10 cellular contexts compared by ENCODE assay signal in the genomic region with DNA sequence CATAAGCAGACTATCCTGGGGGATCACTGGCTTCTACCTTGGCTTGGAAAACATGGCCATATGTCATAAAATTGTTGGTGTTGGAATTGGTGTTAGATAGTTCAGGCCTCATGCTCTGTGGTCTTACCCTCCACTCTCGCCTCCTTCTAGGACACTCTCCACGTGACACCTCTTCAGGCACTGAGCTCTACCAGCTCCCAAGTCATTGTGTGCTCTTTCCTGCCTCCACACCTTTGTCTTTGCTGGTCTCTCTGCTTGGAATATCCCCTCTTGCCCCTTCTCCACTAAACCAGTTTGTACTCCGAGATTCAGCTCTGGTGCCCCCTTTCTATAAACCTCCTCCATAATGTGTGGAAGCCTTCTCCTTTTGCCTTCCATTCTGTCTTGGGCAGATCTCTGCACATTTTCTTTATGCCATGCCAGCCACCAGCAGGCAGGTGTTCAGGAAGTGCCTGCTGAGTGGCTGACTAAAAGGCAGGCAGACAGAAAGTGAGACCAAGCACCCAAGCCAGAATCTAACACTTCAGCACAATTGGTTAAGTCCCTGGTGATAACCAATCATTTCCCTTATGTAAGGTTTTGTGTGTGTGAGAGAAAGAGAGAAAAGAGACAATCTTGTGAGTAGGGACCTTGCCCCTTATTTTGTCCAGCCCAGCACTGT. TPM values are rescaled to one million over a fixed set of nuclear protein-coding genes. Genes with fewer than 3 reads are reported as not detected.
A peak's percentile ranks its signal among the peaks of the same experiment; 100 is the strongest.
DNase-seq lines count a peak whose midpoint lies in the region; ATAC-seq and TF ChIP-seq lines count a peak whose summit lies in the region.
"Had no signal": no experiment of that assay in that cellular context is flagged by ENCODE, and none has a peak within 500 bp of the region (broad histone marks: within the 10 kb centered on the region; RNA-seq: fewer than 3 reads in every experiment).

No MANE protein-coding gene starts in this region.

- no peak for TF ChIP-seq CTCF in gastrocnemius medialis (IDR thresholded peaks at IDR 0.05 in 4 of 5, conservative IDR thresholded peaks at IDR 0.05 in 1 of 5)

- peak; percentile 73 for ATAC-seq in HG02588 (IDR thresholded peaks at IDR 0.05; ENCODE audit: unreplicated experiment)
- ATAC-seq in gastrocnemius medialis: no peak

- H3K36me3 ChIP-seq in gastrocnemius medialis: no peaks in the 10 kb centered on the region

- H3K27me3 Mint-ChIP-seq in activated T-cell treated with anti-CD3 and anti-CD28 coated beads, Interleukin-2, amount 50 U/mL, for 24 hours: no peaks in the 10 kb centered on the region
- H3K27me3 Mint-ChIP-seq: CD4-positive, alpha-beta T cell had no signal

- peaks cover 27% of the 10 kb centered on the region for H3K4me1 Mint-ChIP-seq in activated T-cell treated with anti-CD3 and anti-CD28 coated beads, Interleukin-2, amount 50 U/mL, for 24 hours (ENCODE audit: low read depth)

- TF ChIP-seq POLR2A in gastrocnemius medialis (IDR thresholded peaks at IDR 0.05): no peak

- no peak for DNase-seq in activated T-cell treated with anti-CD3 and anti-CD28 coated beads, Interleukin-2, amount 50 U/mL, for 24 hours
- no peak for DNase-seq in activated T-cell treated with anti-CD3 and anti-CD28 coated beads, Interleukin-2, amount 50 U/mL, for 1 hour
- DNase-seq in NCI-H2196 treated with DMSO at 0.1 percent for 48 hours (lab: John Stamatoyannopoulos, UW; ENCODE audit: unreplicated experiment) (peak; percentile 25), gastrocnemius medialis (no peak), hepatic stellate cell (ENCODE audit: low spot score) (no peak), HEK293T (ENCODE audit: extremely low spot score) (no peak), T1000 (lab: John Stamatoyannopoulos, UW) (no peak)
- DNase-seq: CD4-positive, alpha-beta T cell had no signal

- peak overlapping the region; percentile 2 for H3K27ac Mint-ChIP-seq in activated T-cell treated with anti-CD3 and anti-CD28 coated beads, Interleukin-2, amount 50 U/mL, for 24 hours
- H3K27ac Mint-ChIP-seq: activated naive CD4-positive, alpha-beta T cell treated with anti-CD3 and anti-CD28 coated beads, Interleukin-2, amount 50 U/mL, for 72 hours; CD4-positive, alpha-beta T cell had no signal

- in situ Hi-C loops in gastrocnemius medialis (cut with MboI; ENCODE audit: low sequenced_read_pairs in 4 of 4): loop anchor here in 3 of 4 donors (25.0 kb wide), 1 partner anchor 408 kb away; the partner anchor contains the start of gene SKP1 (in 3 of the 3)

- H3K4me3 ChIP-seq in gastrocnemius medialis: no peak overlapping the region

- CTCF ChIA-PET in HEK293T (lab: Yijun Ruan, JAX): no interaction called here

- H3K27me3 ChIP-seq in gastrocnemius medialis: no peaks in the 10 kb centered on the region

- no peaks in the 10 kb centered on the region for H3K36me3 Mint-ChIP-seq in activated T-cell treated with anti-CD3 and anti-CD28 coated beads, Interleukin-2, amount 50 U/mL, for 24 hours (ENCODE audit: low read depth)
- H3K36me3 Mint-ChIP-seq: activated naive CD4-positive, alpha-beta T cell treated with anti-CD3 and anti-CD28 coated beads, Interleukin-2, amount 50 U/mL, for 72 hours had no signal

- H3K4me1 ChIP-seq in gastrocnemius medialis: peaks cover 34 to 40% of the 10 kb centered on the region in 2 donors

- no peaks in the 10 kb centered on the region for H3K9me3 ChIP-seq in gastrocnemius medialis

- H3K4me3 Mint-ChIP-seq in activated T-cell treated with anti-CD3 and anti-CD28 coated beads, Interleukin-2, amount 50 U/mL, for 24 hours: no peak overlapping the region
- H3K4me3 Mint-ChIP-seq: CD4-positive, alpha-beta T cell had no signal

- peak overlapping the region; percentile 70 to 78 (median 71) for H3K27ac ChIP-seq in gastrocnemius medialis

- intact Hi-C loops in gastrocnemius medialis (cut with DNase I; ENCODE audit: low total_unique reads): no loop called here

- POLR2A ChIA-PET in HEK293T (lab: Yijun Ruan, JAX): no interaction called here

- H3K9me3 Mint-ChIP-seq in activated T-cell treated with anti-CD3 and anti-CD28 coated beads, Interleukin-2, amount 50 U/mL, for 24 hours: no peaks in the 10 kb centered on the region
- H3K9me3 Mint-ChIP-seq: activated naive CD4-positive, alpha-beta T cell treated with anti-CD3 and anti-CD28 coated beads, Interleukin-2, amount 50 U/mL, for 72 hours; CD4-positive, alpha-beta T cell had no signal

TF ChIP-seq in HEK293T, 16 proteins besides CTCF, POLR2A, EP300 and RAD21:
- TF ChIP-seq ARNT (IDR thresholded peaks at IDR 0.05): no peak
- TF ChIP-seq FOXM1 (IDR thresholded peaks at IDR 0.05; ENCODE audit: borderline replicate concordance): no peak
- no peak for TF ChIP-seq TARDBP (IDR thresholded peaks at IDR 0.05)
- no peak for TF ChIP-seq HDGF (IDR thresholded peaks at IDR 0.05; ENCODE audit: borderline replicate concordance)
- no peak for TF ChIP-seq NFRKB (IDR thresholded peaks at IDR 0.05)
- no peak for TF ChIP-seq ELF4 (IDR thresholded peaks at IDR 0.05)
- no peak for TF ChIP-seq FOXK2 (IDR thresholded peaks at IDR 0.05)
- no peak for TF ChIP-seq CTBP1 (IDR thresholded peaks at IDR 0.05; ENCODE audit: borderline replicate concordance)
- TF ChIP-seq, protein P1, sequence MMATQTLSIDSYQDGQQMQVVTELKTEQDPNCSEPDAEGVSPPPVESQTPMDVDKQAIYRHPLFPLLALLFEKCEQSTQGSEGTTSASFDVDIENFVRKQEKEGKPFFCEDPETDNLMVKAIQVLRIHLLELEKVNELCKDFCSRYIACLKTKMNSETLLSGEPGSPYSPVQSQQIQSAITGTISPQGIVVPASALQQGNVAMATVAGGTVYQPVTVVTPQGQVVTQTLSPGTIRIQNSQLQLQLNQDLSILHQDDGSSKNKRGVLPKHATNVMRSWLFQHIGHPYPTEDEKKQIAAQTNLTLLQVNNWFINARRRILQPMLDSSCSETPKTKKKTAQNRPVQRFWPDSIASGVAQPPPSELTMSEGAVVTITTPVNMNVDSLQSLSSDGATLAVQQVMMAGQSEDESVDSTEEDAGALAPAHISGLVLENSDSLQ (IDR thresholded peaks at IDR 0.05): no peak
- TF ChIP-seq ZNF384 (IDR thresholded peaks at IDR 0.05): no peak
- TF ChIP-seq SP1 (IDR thresholded peaks at IDR 0.05): no peak
- no peak for TF ChIP-seq BHLHE40 (IDR thresholded peaks at IDR 0.05; ENCODE audit: borderline replicate concordance)
- no peak for TF ChIP-seq FOXA1 (IDR thresholded peaks at IDR 0.05)
- no peak for TF ChIP-seq SUZ12 (IDR thresholded peaks at IDR 0.05)
- no peak for TF ChIP-seq L3MBTL2 (conservative IDR thresholded peaks at IDR 0.05)
- TF ChIP-seq LEF1 (IDR thresholded peaks at IDR 0.05; ENCODE audit: borderline replicate concordance): no peak

RNA-seq across cellular contexts. Expression of gene SAR1B, which starts 37.7 kb away (rescaled TPM):
- 100 to 1,000 TPM; 142 to 197 (median 157) TPM for total RNA-seq in gastrocnemius medialis

RNA-seq across cellular contexts. Expression of gene SEC24A, which starts 53.7 kb away (rescaled TPM):
- 10 to 100 TPM; 11.4 to 18.3 (median 13.6) TPM for total RNA-seq in gastrocnemius medialis
